ENCODE assay signal across 10 cellular contexts in genomic region chr3:139561959-139562676, GRCh38. TPM values are rescaled to one million over a fixed set of nuclear protein-coding genes. Genes with fewer than 3 reads are reported as not detected.
DNase-seq lines count a peak whose midpoint lies in the region; ATAC-seq and TF ChIP-seq lines count a peak whose summit lies in the region.
"Had no signal": no experiment of that assay in that cellular context is flagged by ENCODE, and none has a peak within 500 bp of the region (broad histone marks: within the 10 kb centered on the region; RNA-seq: fewer than 3 reads in every experiment).

No MANE protein-coding gene starts in this region.

- no peak overlapping the region for H2AFZ ChIP-seq in MM.1S (ENCODE audit: low read length)

- no peaks in the 10 kb centered on the region for H3F3A ChIP-seq in MM.1S (ENCODE audit: insufficient read depth, low read length)

- no peak overlapping the region for H3K4me3 Mint-ChIP-seq in T-helper 17 cell
- H3K4me3 Mint-ChIP-seq: memory B cell had no signal

- peak; percentile 33 for TF ChIP-seq CTCF in MM.1S (IDR thresholded peaks at IDR 0.05; ENCODE audit: low read length)
- TF ChIP-seq CTCF in adrenal gland (IDR thresholded peaks at IDR 0.05) = peak; percentile 53 to 95 (median 84)

- no peak overlapping the region for H3K4me3 ChIP-seq in MM.1S (ENCODE audit: low read length)
- H3K4me3 ChIP-seq in adrenal gland = no peak overlapping the region
- no peak overlapping the region for H3K4me3 ChIP-seq in aorta (ENCODE audit: low read length in 2 of 2)

- H3K9ac ChIP-seq in MM.1S (ENCODE audit: low read length) = no peak overlapping the region

- H3K4me1 ChIP-seq in MM.1S (ENCODE audit: low read length) (no peaks in the 10 kb centered on the region), adrenal gland (replicated peaks in 1 of 2) (no peaks in the 10 kb centered on the region), aorta (ENCODE audit: control insufficient read depth in 1 of 2, insufficient read depth in 2 of 2, low read length in 2 of 2) (no peaks in the 10 kb centered on the region)

- 0 to 24% (median 13%) methylated on average over 1 of the region's 1 CpG for WGBS in adrenal gland, 4 donors
- WGBS in aorta, 2 donors = 0 to 5% methylated on average over 1 of the region's 1 CpG

- H3K9me3 ChIP-seq in MM.1S (replicated peaks; ENCODE audit: insufficient read depth, low read length) = no peaks in the 10 kb centered on the region
- no peaks in the 10 kb centered on the region for H3K9me3 ChIP-seq in adrenal gland (replicated peaks in 1 of 3)
- no peaks in the 10 kb centered on the region for H3K9me3 ChIP-seq in aorta (ENCODE audit: control insufficient read depth, low read length)
- H3K9me3 ChIP-seq in T-helper 17 cell (ENCODE audit: control insufficient read depth, low read length, poor library complexity, severe bottlenecking) = no peaks in the 10 kb centered on the region

- no peaks in the 10 kb centered on the region for H3K36me3 ChIP-seq in MM.1S (replicated peaks; ENCODE audit: insufficient read depth, low read length)
- no peaks in the 10 kb centered on the region for H3K36me3 ChIP-seq in adrenal gland (replicated peaks in 1 of 2)
- H3K36me3 ChIP-seq in aorta (ENCODE audit: control insufficient read depth in 1 of 2, insufficient read depth in 2 of 2, low read length in 1 of 2) = peaks cover 0 to 2% of the 10 kb centered on the region in 2 donors

- H3K79me2 ChIP-seq in MM.1S (ENCODE audit: low read length) = no peaks in the 10 kb centered on the region

- H3K36me3 Mint-ChIP-seq in T-helper 17 cell (ENCODE audit: low read depth) = no peaks in the 10 kb centered on the region
- H3K36me3 Mint-ChIP-seq: memory B cell had no signal

- H3K27ac Mint-ChIP-seq in T-helper 17 cell = no peak overlapping the region
- H3K27ac Mint-ChIP-seq: memory B cell had no signal

- H3K27me3 ChIP-seq in MM.1S (replicated peaks; ENCODE audit: insufficient read depth, low read length) = no peaks in the 10 kb centered on the region
- no peaks in the 10 kb centered on the region for H3K27me3 ChIP-seq in adrenal gland
- no peaks in the 10 kb centered on the region for H3K27me3 ChIP-seq in aorta (ENCODE audit: control insufficient read depth in 1 of 2, insufficient read depth in 2 of 2, low read length in 1 of 2)

- ATAC-seq in aorta (ENCODE audit: low FRiP score) (peak; percentile 87), HG02571 (IDR thresholded peaks at IDR 0.05; ENCODE audit: unreplicated experiment) (no peak), T-helper 17 cell (no peak)

- H3K27ac ChIP-seq in MM.1S (ENCODE audit: low read length) (no peak overlapping the region), adrenal gland (no peak overlapping the region), aorta (ENCODE audit: low read depth in 1 of 2, low read length in 2 of 2) (no peak overlapping the region)

- no peak overlapping the region for H3K4me2 ChIP-seq in MM.1S (ENCODE audit: low read depth, low read length)

- peaks cover 2% of the 10 kb centered on the region for H3K4me1 Mint-ChIP-seq in T-helper 17 cell
- H3K4me1 Mint-ChIP-seq: memory B cell had no signal

- TF ChIP-seq POLR2A in adrenal gland (IDR thresholded peaks at IDR 0.05) = no peak

- DNase-seq in GM03348 (ENCODE audit: low spot score) (peak; percentile 43), MM.1S (peak; percentile 17), adrenal gland (peak in 6 of 7 donors; percentile 41 to 73 (median 58)), iris pigment epithelial cell (ENCODE audit: low read depth) (peak; percentile 41), aorta (no peak), OCI-M2 (lab: John Stamatoyannopoulos, UW; ENCODE audit: unreplicated experiment) (no peak), T-helper 17 cell (no peak)

- no peaks in the 10 kb centered on the region for H3K9me2 ChIP-seq in MM.1S (replicated peaks; ENCODE audit: insufficient read depth, low read length)

- H4K20me1 ChIP-seq in MM.1S (ENCODE audit: insufficient read depth, low read length) = no peaks in the 10 kb centered on the region

- intact Hi-C loops in adrenal gland (cut with DNase I) (loop anchor here (5.0 kb wide), 1 partner anchor 135 kb away; no protein-coding TSS in a partner anchor), aorta (cut with DNase I) (loop anchor here (2.0 to 5.0 kb wide), 3 partner anchors 45 to 135 kb away; no protein-coding TSS in a partner anchor)

- H3K27me3 Mint-ChIP-seq in T-helper 17 cell = no peaks in the 10 kb centered on the region
- H3K27me3 Mint-ChIP-seq: memory B cell had no signal

RNA-seq across cellular contexts. Expression of gene RBP1, which starts 22.6 kb away (rescaled TPM):
- total RNA-seq in adrenal gland (100 to 1,000 TPM; 146 to 442 (median 282) TPM), aorta (10 to 100 TPM; 26.8 to 31.0 TPM), T-helper 17 cell (not detected)
- polyA plus RNA-seq in adrenal gland (1,000 to 10,000 TPM in 1 of 3 donors, 100 to 1,000 TPM in 2; 579 to 1,050 (median 854) TPM), aorta (10 to 100 TPM; 31.9 to 60.4 TPM)
- total RNA-seq: NCI-H460 had no signal

Comparison
In these comparisons a context has a peak if more than half of its experiments do, and no peak if none do; other contexts are left out.
1. DNase-seq: peak in GM03348 (single experiment), MM.1S (single experiment), adrenal gland (6 of 7) and iris pigment epithelial cell (single experiment); none in aorta (0 of 2), OCI-M2 (single experiment) and T-helper 17 cell (0 of 3).
2. RNA of gene RBP1, which starts 22.6 kb away (total RNA-seq): 146 to 442 TPM in adrenal gland and 26.8 to 31.0 TPM in aorta; not detected in T-helper 17 cell; every median in the first group is over 10 times any median in the second.